ENCODE assay signal across 1 cellular context in the genomic region with DNA sequence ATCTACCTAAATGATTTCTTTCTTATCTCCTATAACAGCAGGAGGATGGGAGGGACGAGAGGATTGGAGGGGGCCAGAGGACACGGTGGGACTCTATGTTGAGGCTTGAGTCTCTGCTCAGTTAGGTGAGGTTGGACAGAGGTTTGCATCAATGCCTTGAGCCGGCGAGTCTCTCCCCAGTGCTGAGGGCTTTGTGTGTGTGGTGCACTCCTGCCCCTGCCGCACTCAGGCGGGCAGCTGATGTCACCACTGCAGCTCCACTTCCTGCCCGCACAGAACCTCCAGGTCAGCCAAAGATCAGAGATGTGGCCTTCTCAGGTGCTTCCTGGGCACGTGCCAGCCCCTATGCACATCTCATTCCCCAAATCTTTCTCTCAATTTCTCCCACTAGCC.
TF ChIP-seq lines count a peak whose summit lies in the region.

No MANE protein-coding gene starts in this region.

TF ChIP-seq in H1, 55 proteins besides CTCF, POLR2A, EP300 and RAD21:
- TF ChIP-seq EZH2 (IDR thresholded peaks at IDR 0.05; ENCODE audit: low read depth, low read length, severe bottlenecking) = peak; percentile 31
